Comparison of ENCODE assay signal across 2 cellular contexts in genomic region chr10:3750352-3750816, GRCh38.
TF ChIP-seq lines count a peak whose summit lies in the region.

No MANE protein-coding gene starts in this region.

TF ChIP-seq in SK-N-SH, 30 proteins besides CTCF, POLR2A, EP300 and RAD21 (continued from another document):
- TF ChIP-seq, protein P1, sequence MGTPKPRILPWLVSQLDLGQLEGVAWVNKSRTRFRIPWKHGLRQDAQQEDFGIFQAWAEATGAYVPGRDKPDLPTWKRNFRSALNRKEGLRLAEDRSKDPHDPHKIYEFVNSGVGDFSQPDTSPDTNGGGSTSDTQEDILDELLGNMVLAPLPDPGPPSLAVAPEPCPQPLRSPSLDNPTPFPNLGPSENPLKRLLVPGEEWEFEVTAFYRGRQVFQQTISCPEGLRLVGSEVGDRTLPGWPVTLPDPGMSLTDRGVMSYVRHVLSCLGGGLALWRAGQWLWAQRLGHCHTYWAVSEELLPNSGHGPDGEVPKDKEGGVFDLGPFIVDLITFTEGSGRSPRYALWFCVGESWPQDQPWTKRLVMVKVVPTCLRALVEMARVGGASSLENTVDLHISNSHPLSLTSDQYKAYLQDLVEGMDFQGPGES (IDR thresholded peaks at IDR 0.05; ENCODE audit: low read depth, low read length) = no peak
- TF ChIP-seq TEAD4 (IDR thresholded peaks at IDR 0.05; ENCODE audit: borderline replicate concordance, insufficient read depth) (no peak), YY1 (IDR thresholded peaks at IDR 0.05; ENCODE audit: low read depth) (no peak), SMC3 (IDR thresholded peaks at IDR 0.05; ENCODE audit: low read depth, low read length) (no peak)
TF ChIP-seq in SK-N-SH: peak in this region for 0.

TF ChIP-seq in HepG2, 621 proteins besides CTCF, POLR2A, EP300 and RAD21 (continued from another document):
- TF ChIP-seq, protein P2, sequence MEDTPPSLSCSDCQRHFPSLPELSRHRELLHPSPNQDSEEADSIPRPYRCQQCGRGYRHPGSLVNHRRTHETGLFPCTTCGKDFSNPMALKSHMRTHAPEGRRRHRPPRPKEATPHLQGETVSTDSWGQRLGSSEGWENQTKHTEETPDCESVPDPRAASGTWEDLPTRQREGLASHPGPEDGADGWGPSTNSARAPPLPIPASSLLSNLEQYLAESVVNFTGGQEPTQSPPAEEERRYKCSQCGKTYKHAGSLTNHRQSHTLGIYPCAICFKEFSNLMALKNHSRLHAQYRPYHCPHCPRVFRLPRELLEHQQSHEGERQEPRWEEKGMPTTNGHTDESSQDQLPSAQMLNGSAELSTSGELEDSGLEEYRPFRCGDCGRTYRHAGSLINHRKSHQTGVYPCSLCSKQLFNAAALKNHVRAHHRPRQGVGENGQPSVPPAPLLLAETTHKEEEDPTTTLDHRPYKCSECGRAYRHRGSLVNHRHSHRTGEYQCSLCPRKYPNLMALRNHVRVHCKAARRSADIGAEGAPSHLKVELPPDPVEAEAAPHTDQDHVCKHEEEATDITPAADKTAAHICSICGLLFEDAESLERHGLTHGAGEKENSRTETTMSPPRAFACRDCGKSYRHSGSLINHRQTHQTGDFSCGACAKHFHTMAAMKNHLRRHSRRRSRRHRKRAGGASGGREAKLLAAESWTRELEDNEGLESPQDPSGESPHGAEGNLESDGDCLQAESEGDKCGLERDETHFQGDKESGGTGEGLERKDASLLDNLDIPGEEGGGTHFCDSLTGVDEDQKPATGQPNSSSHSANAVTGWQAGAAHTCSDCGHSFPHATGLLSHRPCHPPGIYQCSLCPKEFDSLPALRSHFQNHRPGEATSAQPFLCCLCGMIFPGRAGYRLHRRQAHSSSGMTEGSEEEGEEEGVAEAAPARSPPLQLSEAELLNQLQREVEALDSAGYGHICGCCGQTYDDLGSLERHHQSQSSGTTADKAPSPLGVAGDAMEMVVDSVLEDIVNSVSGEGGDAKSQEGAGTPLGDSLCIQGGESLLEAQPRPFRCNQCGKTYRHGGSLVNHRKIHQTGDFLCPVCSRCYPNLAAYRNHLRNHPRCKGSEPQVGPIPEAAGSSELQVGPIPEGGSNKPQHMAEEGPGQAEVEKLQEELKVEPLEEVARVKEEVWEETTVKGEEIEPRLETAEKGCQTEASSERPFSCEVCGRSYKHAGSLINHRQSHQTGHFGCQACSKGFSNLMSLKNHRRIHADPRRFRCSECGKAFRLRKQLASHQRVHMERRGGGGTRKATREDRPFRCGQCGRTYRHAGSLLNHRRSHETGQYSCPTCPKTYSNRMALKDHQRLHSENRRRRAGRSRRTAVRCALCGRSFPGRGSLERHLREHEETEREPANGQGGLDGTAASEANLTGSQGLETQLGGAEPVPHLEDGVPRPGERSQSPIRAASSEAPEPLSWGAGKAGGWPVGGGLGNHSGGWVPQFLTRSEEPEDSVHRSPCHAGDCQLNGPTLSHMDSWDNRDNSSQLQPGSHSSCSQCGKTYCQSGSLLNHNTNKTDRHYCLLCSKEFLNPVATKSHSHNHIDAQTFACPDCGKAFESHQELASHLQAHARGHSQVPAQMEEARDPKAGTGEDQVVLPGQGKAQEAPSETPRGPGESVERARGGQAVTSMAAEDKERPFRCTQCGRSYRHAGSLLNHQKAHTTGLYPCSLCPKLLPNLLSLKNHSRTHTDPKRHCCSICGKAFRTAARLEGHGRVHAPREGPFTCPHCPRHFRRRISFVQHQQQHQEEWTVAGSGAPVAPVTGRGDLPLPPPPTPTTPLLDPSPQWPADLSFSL (CRISPR knock-in tag; IDR thresholded peaks at IDR 0.05) = no peak
- TF ChIP-seq MXD4 (CRISPR knock-in tag; IDR thresholded peaks at IDR 0.05) (no peak), MEIS1 (CRISPR knock-in tag; IDR thresholded peaks at IDR 0.05; ENCODE audit: borderline replicate concordance) (no peak), WIZ (CRISPR knock-in tag; IDR thresholded peaks at IDR 0.05) (no peak), NAIF1 (CRISPR knock-in tag; IDR thresholded peaks at IDR 0.05; ENCODE audit: borderline replicate concordance) (0 out of 2 replicates have a peak, but pooled peaks have one; percentile 7)
- TF ChIP-seq, protein P3, sequence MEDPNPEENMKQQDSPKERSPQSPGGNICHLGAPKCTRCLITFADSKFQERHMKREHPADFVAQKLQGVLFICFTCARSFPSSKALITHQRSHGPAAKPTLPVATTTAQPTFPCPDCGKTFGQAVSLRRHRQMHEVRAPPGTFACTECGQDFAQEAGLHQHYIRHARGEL (CRISPR knock-in tag; IDR thresholded peaks at IDR 0.05) = no peak
TF ChIP-seq in HepG2: peak in this region for 2.
